Comparison of ENCODE assay signal across 15 cellular contexts in genomic region chr13:104980571-104980970, GRCh38.
DNase-seq lines count a peak whose midpoint lies in the region; ATAC-seq, FAIRE-seq and TF ChIP-seq lines count a peak whose summit lies in the region.
"Had no signal": no experiment of that assay in that cellular context is flagged by ENCODE, and none has a peak within 500 bp of the region (broad histone marks: within the 10 kb centered on the region; RNA-seq: fewer than 3 reads in every experiment).

No MANE protein-coding gene starts in this region.

- intact Hi-C loops in aorta (cut with DNase I): no loop called here

- no peak overlapping the region for H2AFZ ChIP-seq in Loucy (ENCODE audit: low read length)

- no peaks in the 10 kb centered on the region for H4K20me1 ChIP-seq in Loucy (ENCODE audit: insufficient read depth, low read length, poor library complexity, severe bottlenecking)

- H3F3A ChIP-seq in Loucy (ENCODE audit: low read depth): peaks cover 14% of the 10 kb centered on the region

- peak overlapping the region; percentile 94 for H3K27ac ChIP-seq in SJCRH30
- no peak overlapping the region for H3K27ac ChIP-seq in aorta (ENCODE audit: low read depth in 1 of 2, low read length in 2 of 2)

- H3K4me3 ChIP-seq in Loucy (ENCODE audit: low read length, poor library complexity, severe bottlenecking) (no peak overlapping the region), SJCRH30 (no peak overlapping the region), aorta (ENCODE audit: low read length in 2 of 2) (no peak overlapping the region)
- H3K4me3 ChIP-seq: HAP-1 had no signal

- no peak for TF ChIP-seq CTCF in Loucy (conservative IDR thresholded peaks at IDR 0.05; ENCODE audit: low read length)

- peaks cover 54% of the 10 kb centered on the region for H3K4me1 ChIP-seq in Loucy (ENCODE audit: insufficient read depth, low read length, poor library complexity, severe bottlenecking)
- H3K4me1 ChIP-seq in SJCRH30: peaks cover 44% of the 10 kb centered on the region
- H3K4me1 ChIP-seq in aorta (ENCODE audit: control insufficient read depth in 1 of 2, insufficient read depth in 2 of 2, low read length in 2 of 2): no peaks in the 10 kb centered on the region
- H3K4me1 ChIP-seq: HAP-1 had no signal

- TF ChIP-seq POLR2A in H54 (IDR thresholded peaks at IDR 0.05; ENCODE audit: low read depth, low read length): no peak

- H3K9me3 ChIP-seq in Loucy (ENCODE audit: insufficient read depth, low read depth, low read length) (no peaks in the 10 kb centered on the region), SJCRH30 (replicated peaks) (no peaks in the 10 kb centered on the region), aorta (ENCODE audit: control insufficient read depth, low read length) (no peaks in the 10 kb centered on the region)
- H3K9me3 ChIP-seq: HAP-1 had no signal

- FAIRE-seq in H54 (lab: Jason Lieb, UNC): peak; percentile 38
- FAIRE-seq: D721Med, HepG2, HTR-8/SVneo had no signal

- no peaks in the 10 kb centered on the region for H3K79me2 ChIP-seq in Loucy (ENCODE audit: insufficient read depth, low read length)

- peak overlapping the region; percentile 48 for H3K4me2 ChIP-seq in Loucy (ENCODE audit: low read depth, low read length, poor library complexity, severe bottlenecking)

- DNase-seq in H54 (ENCODE audit: insufficient read length, low spot score): no peak
- DNase-seq in SJCRH30: peak in 1 of 2 experiments; percentile 59
- DNase-seq in mucosa of gallbladder (ENCODE audit: low spot score): no peak
- DNase-seq in NCI-H524 treated with DMSO at 0.1 percent for 48 hours (lab: John Stamatoyannopoulos, UW): no peak
- DNase-seq in aorta: no peak
- DNase-seq: CD8-positive, alpha-beta T cell; COR-L47; DMS153; GF-D8; GOT3 had no signal

- no peaks in the 10 kb centered on the region for H3K9me2 ChIP-seq in Loucy (replicated peaks; ENCODE audit: low read depth, low read length)

- whole genome bisulfite sequencing in aorta, 2 donors: 90 to 98% methylated on average over 2 of the region's 2 CpGs

- no peak overlapping the region for H3K9ac ChIP-seq in Loucy (ENCODE audit: low read depth, low read length, poor library complexity, severe bottlenecking)

- no peaks in the 10 kb centered on the region for H3K36me3 ChIP-seq in Loucy (ENCODE audit: insufficient read depth, low read length)
- no peaks in the 10 kb centered on the region for H3K36me3 ChIP-seq in SJCRH30
- H3K36me3 ChIP-seq in aorta (ENCODE audit: control insufficient read depth in 1 of 2, insufficient read depth in 2 of 2, low read length in 1 of 2): no peaks in the 10 kb centered on the region
- H3K36me3 ChIP-seq: HAP-1 had no signal

- H3K27me3 ChIP-seq in Loucy (ENCODE audit: insufficient read depth, low read length, poor library complexity, severe bottlenecking) (no peaks in the 10 kb centered on the region), SJCRH30 (no peaks in the 10 kb centered on the region), aorta (ENCODE audit: control insufficient read depth in 1 of 2, insufficient read depth in 2 of 2, low read length in 1 of 2) (no peaks in the 10 kb centered on the region)

- no peak for ATAC-seq in aorta (ENCODE audit: low FRiP score)
- ATAC-seq: CD8-positive, alpha-beta T cell; HepG2 had no signal
